8 cellular contexts compared by ENCODE assay signal in genomic region chrX:131279197-131279596, GRCh38. TPM values are rescaled to one million over a fixed set of nuclear protein-coding genes. Genes with fewer than 3 reads are reported as not detected.
"Had no signal": no experiment of that assay in that cellular context is flagged by ENCODE, and none has a peak within 500 bp of the region (broad histone marks: within the 10 kb centered on the region; RNA-seq: fewer than 3 reads in every experiment).

No MANE protein-coding gene starts in this region.

- H3K4me1 ChIP-seq: HAP-1 had no signal

- H3K9me3 ChIP-seq: HAP-1 had no signal

- H3K27ac ChIP-seq: GM23248 had no signal

- H3K9ac ChIP-seq: GM23248 had no signal

- H3K4me3 ChIP-seq: GM23248, HAP-1, K562 had no signal

- H2AFZ ChIP-seq: GM23248 had no signal

- H3K4me3 Mint-ChIP-seq: HFFc6 had no signal

- ATAC-seq: HCT116, K562 had no signal

- H3K36me3 ChIP-seq: HAP-1 had no signal

- H3K27ac Mint-ChIP-seq: HFFc6 had no signal

- DNase-seq: GM23248, HFFc6, IMR-90, Kasumi-1, KG1 had no signal

RNA-seq across cellular contexts. Expression of gene IGSF1, which starts 9.9 kb away (rescaled TPM):
- total RNA-seq: GM23248, HFFc6, IMR-90 had no signal
- polyA plus RNA-seq: GM23248, IMR-90 had no signal
